2 cellular contexts compared by ENCODE assay signal in the genomic region with DNA sequence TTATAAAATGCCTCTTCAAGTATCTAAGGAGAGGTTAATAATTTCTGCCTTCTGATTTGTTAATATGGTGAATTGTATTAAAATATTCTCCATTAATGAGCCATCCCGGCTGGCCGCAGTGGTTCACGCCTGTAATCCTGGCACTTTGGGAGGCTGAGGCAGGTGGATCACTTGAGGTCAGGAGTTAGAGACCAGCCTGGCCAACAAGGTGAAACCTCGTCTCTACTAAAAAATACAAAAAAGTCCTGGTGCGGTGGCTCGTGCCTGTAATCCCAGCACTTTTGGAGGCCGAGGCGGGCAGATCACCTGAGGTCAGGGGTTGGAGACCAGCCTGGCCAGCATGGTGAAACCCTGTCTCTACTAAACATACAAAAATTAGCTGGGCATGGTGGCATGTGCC. TPM values are rescaled to one million over a fixed set of nuclear protein-coding genes. Genes with fewer than 3 reads are reported as not detected.
"Had no signal": no experiment of that assay in that cellular context is flagged by ENCODE, and none has a peak within 500 bp of the region (broad histone marks: within the 10 kb centered on the region; RNA-seq: fewer than 3 reads in every experiment).

No MANE protein-coding gene starts in this region.

RNA-seq across cellular contexts. Expression of a gene that starts 44.0 kb away (rescaled TPM):
- total RNA-seq: myocyte, neural crest cell had no signal
